ENCODE assay signal across 8 cellular contexts in the genomic region with DNA sequence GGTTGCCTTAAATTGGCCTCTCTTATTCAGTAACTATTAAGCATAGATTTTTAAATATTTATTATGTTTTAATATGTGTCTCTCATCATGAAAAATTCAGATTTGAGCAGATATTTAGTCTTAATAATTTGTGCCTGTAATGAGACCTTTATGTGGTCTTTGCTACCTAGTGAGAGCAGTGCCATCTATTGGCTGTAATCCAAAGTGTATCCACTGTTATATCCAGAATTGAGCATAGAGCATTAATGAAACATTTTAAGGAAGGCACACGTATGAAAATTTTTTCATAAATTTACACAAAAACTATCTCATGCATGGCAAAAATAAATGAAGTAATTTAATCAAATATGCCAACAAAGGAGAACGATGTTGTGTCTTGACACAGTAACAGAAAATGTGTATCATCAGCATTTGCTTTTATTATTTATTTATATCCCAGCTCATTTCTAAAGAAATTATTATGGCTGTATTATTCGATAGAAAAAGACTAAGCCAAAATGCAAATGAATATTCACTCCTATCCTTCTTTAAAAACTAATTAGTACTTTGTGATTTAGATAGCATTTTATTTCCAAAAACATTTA.
DNase-seq lines count a peak whose midpoint lies in the region; ATAC-seq and TF ChIP-seq lines count a peak whose summit lies in the region.

No MANE protein-coding gene starts in this region.

- no peaks in the 10 kb centered on the region for H3K79me2 ChIP-seq in DOHH2 (ENCODE audit: control insufficient read depth, low read length)

- H3K27ac ChIP-seq in DOHH2 (ENCODE audit: low read depth, low read length), result no peak overlapping the region

- ATAC-seq in GM21723 (IDR thresholded peaks at IDR 0.05; ENCODE audit: unreplicated experiment) (peak; percentile 72), esophagus mucosa (no peak)

- no peak overlapping the region for H3K4me3 Mint-ChIP-seq in nephron progenitor cell
- H3K4me3 Mint-ChIP-seq in activated naive CD4-positive, alpha-beta T cell treated with anti-CD3 and anti-CD28 coated beads, Interleukin-2, amount 10 ng/mL, durations not matched to agents 7 days and 5 days, result no peak overlapping the region

- H3K36me3 Mint-ChIP-seq in nephron progenitor cell (ENCODE audit: low read depth), result no peaks in the 10 kb centered on the region
- H3K36me3 Mint-ChIP-seq in activated naive CD4-positive, alpha-beta T cell treated with anti-CD3 and anti-CD28 coated beads, Interleukin-2, amount 10 ng/mL, durations not matched to agents 7 days and 5 days, result no peaks in the 10 kb centered on the region

- no peaks in the 10 kb centered on the region for H4K20me1 ChIP-seq in DOHH2 (ENCODE audit: control insufficient read depth, insufficient read depth, low read depth, low read length)

- peaks cover 16% of the 10 kb centered on the region for H3K4me1 ChIP-seq in DOHH2 (ENCODE audit: control insufficient read depth, low read length)

- no peaks in the 10 kb centered on the region; the same call in 1 of the 2 replicates for H3F3A ChIP-seq in DOHH2 (ENCODE audit: control insufficient read depth, insufficient read depth)

- H3K4me3 ChIP-seq in DOHH2 (ENCODE audit: low read length) (no peak overlapping the region), astrocyte of the cerebellum (ENCODE audit: low read depth, low read length) (no peak overlapping the region)

- no peak overlapping the region for H3K4me2 ChIP-seq in DOHH2 (ENCODE audit: low read length)

- no peak overlapping the region for H3K27ac Mint-ChIP-seq in nephron progenitor cell
- H3K27ac Mint-ChIP-seq in activated naive CD4-positive, alpha-beta T cell treated with anti-CD3 and anti-CD28 coated beads, Interleukin-2, amount 10 ng/mL, durations not matched to agents 7 days and 5 days, result no peak overlapping the region

- peak; percentile 63 for TF ChIP-seq CTCF in DOHH2 (IDR thresholded peaks at IDR 0.05; ENCODE audit: low read depth, low read length, poor library complexity, severe bottlenecking)
- peak; percentile 20 for TF ChIP-seq CTCF in astrocyte of the cerebellum (IDR thresholded peaks at IDR 0.05; ENCODE audit: low read depth, low read length, missing control alignments)
- TF ChIP-seq CTCF in nephron progenitor cell (IDR thresholded peaks at IDR 0.05), result peak; percentile 59

- no peaks in the 10 kb centered on the region for H3K4me1 Mint-ChIP-seq in nephron progenitor cell
- H3K4me1 Mint-ChIP-seq in activated naive CD4-positive, alpha-beta T cell treated with anti-CD3 and anti-CD28 coated beads, Interleukin-2, amount 10 ng/mL, durations not matched to agents 7 days and 5 days, result no peaks in the 10 kb centered on the region

- H3K9me2 ChIP-seq in DOHH2 (replicated peaks; ENCODE audit: control insufficient read depth, low read length), result no peaks in the 10 kb centered on the region

- no peaks in the 10 kb centered on the region for H3K9me3 ChIP-seq in DOHH2 (ENCODE audit: control insufficient read depth, insufficient read depth, low read length)

- CTCF ChIA-PET in activated naive CD4-positive, alpha-beta T cell treated with anti-CD3 and anti-CD28 coated beads, Interleukin-2, amount 10 ng/mL, durations not matched to agents 7 days and 5 days (lab: Charles Lee), result interaction anchor here (0.7 to 1.0 kb wide), 3 partner anchors 13 to 449 kb away, joined by 3 read pairs; no protein-coding TSS in a partner anchor

- peaks cover 3% of the 10 kb centered on the region for H3K27me3 Mint-ChIP-seq in nephron progenitor cell (ENCODE audit: low read depth, poor library complexity)
- H3K27me3 Mint-ChIP-seq in activated naive CD4-positive, alpha-beta T cell treated with anti-CD3 and anti-CD28 coated beads, Interleukin-2, amount 10 ng/mL, durations not matched to agents 7 days and 5 days, result no peaks in the 10 kb centered on the region

- no peaks in the 10 kb centered on the region for H3K9me3 Mint-ChIP-seq in nephron progenitor cell
- no peaks in the 10 kb centered on the region for H3K9me3 Mint-ChIP-seq in activated naive CD4-positive, alpha-beta T cell treated with anti-CD3 and anti-CD28 coated beads, Interleukin-2, amount 10 ng/mL, durations not matched to agents 7 days and 5 days

- H3K36me3 ChIP-seq in DOHH2 (ENCODE audit: control insufficient read depth, low read length), result peaks cover under 1% of the 10 kb centered on the region; the same call in 1 of the 2 replicates

- in situ Hi-C loops in astrocyte of the cerebellum (cut with HindIII; ENCODE audit: low sequenced_read_pairs), result no loop called here

- peak; percentile 54 for DNase-seq in NCI-H146 (lab: John Stamatoyannopoulos, UW)
- no peak for DNase-seq in astrocyte of the cerebellum (ENCODE audit: low read depth)
- no peak for DNase-seq in nephron progenitor cell
- no peak for DNase-seq in HPDE6-E6E7 (ENCODE audit: extremely low spot score)
- no peak for DNase-seq in activated naive CD4-positive, alpha-beta T cell treated with anti-CD3 and anti-CD28 coated beads, Interleukin-2, amount 10 ng/mL, durations not matched to agents 7 days and 5 days

- no peaks in the 10 kb centered on the region for H3K27me3 ChIP-seq in DOHH2 (ENCODE audit: control insufficient read depth, low read length)
